8 cellular contexts compared by ENCODE assay signal in genomic region chr11:115504279-115505158, GRCh38. TPM values are rescaled to one million over a fixed set of nuclear protein-coding genes. Genes with fewer than 3 reads are reported as not detected.
A peak's percentile ranks its signal among the peaks of the same experiment; 100 is the strongest.
DNase-seq lines count a peak whose midpoint lies in the region; ATAC-seq and TF ChIP-seq lines count a peak whose summit lies in the region.

TSS of gene CADM1 (minus strand) at chr11:115504415.

- H3K4me1 ChIP-seq in HUES6 (ENCODE audit: control insufficient read depth, insufficient read depth, low read length) (peaks cover 21% of the 10 kb centered on the region), Panc1 (ENCODE audit: control insufficient read depth, insufficient read depth, low read length) (peaks cover 10% of the 10 kb centered on the region; the same call in 1 of the 2 replicates)

- in situ Hi-C loops in Panc1 (cut with HindIII; ENCODE audit: low pct_unique_long_range_greater_than_20kb, low sequenced_read_pairs): no loop called here

- no peak within 1 kb of the TSS for H3K27ac Mint-ChIP-seq in natural killer cell
- H3K27ac Mint-ChIP-seq in stimulated activated memory B cell treated with anti-CD40 and anti-IgM and Interleukin-4, amounts not matched to agents 10 μg/mL and 1 μg/mL and 100 μg/mL, for 72 hours: peak within 1 kb of the TSS; percentile 48

- peaks cover 17 to 31% of the 10 kb centered on the region in 2 donors for H3K27me3 Mint-ChIP-seq in natural killer cell (ENCODE audit: low read depth in 2 of 2)
- peaks cover 31% of the 10 kb centered on the region for H3K27me3 Mint-ChIP-seq in stimulated activated memory B cell treated with anti-CD40 and anti-IgM and Interleukin-4, amounts not matched to agents 10 μg/mL and 1 μg/mL and 100 μg/mL, for 72 hours

- H3K36me3 ChIP-seq in HUES6 (ENCODE audit: control insufficient read depth, insufficient read depth, low read length) (no peaks in the 10 kb centered on the region), Panc1 (ENCODE audit: control insufficient read depth, insufficient read depth, low read length) (no peaks in the 10 kb centered on the region)

- H3K4me3 ChIP-seq in HUES6 (ENCODE audit: low read depth, low read length): peak within 1 kb of the TSS; percentile 95
- peak within 1 kb of the TSS; percentile 59 to 81 for H3K4me3 ChIP-seq in Panc1 (ENCODE audit: low read depth in 2 of 2, low read length in 2 of 2)
- peak within 1 kb of the TSS; percentile 50 for H3K4me3 ChIP-seq in fibroblast of villous mesenchyme (ENCODE audit: low read depth, low read length)

- peaks cover 56% of the 10 kb centered on the region for H3K27me3 ChIP-seq in HUES6 (ENCODE audit: control insufficient read depth, insufficient read depth, low read length)
- H3K27me3 ChIP-seq in Panc1 (ENCODE audit: control insufficient read depth, insufficient read depth, low read length): peaks cover 24% of the 10 kb centered on the region

- TF ChIP-seq CTCF in Panc1 (IDR thresholded peaks at IDR 0.05) (peak; percentile 78), fibroblast of villous mesenchyme (IDR thresholded peaks at IDR 0.05; ENCODE audit: insufficient read depth, low read depth, low read length) (peak; percentile 69), natural killer cell (IDR thresholded peaks at IDR 0.05) (no peak)

- no peaks in the 10 kb centered on the region for H3K36me3 Mint-ChIP-seq in natural killer cell
- no peaks in the 10 kb centered on the region for H3K36me3 Mint-ChIP-seq in stimulated activated memory B cell treated with anti-CD40 and anti-IgM and Interleukin-4, amounts not matched to agents 10 μg/mL and 1 μg/mL and 100 μg/mL, for 72 hours

- POLR2A ChIA-PET in Panc1 (lab: Charles Lee): interaction anchor here (0.6 kb wide), 1 partner anchor 409 kb away, joined by 5 read pairs; no protein-coding TSS in a partner anchor

- H3K4me3 Mint-ChIP-seq in natural killer cell: peak within 1 kb of the TSS; percentile 80
- peak within 1 kb of the TSS; percentile 70 for H3K4me3 Mint-ChIP-seq in stimulated activated memory B cell treated with anti-CD40 and anti-IgM and Interleukin-4, amounts not matched to agents 10 μg/mL and 1 μg/mL and 100 μg/mL, for 72 hours

- DNase-seq in SIG-M5 treated with dmso at 0.1 percent for 504 hours (lab: John Stamatoyannopoulos, UW; ENCODE audit: unreplicated experiment): peak; percentile 25
- DNase-seq in SIG-M5 (lab: John Stamatoyannopoulos, UW): no peak
- peak; percentile 46 for DNase-seq in Panc1 (ENCODE audit: low read depth, low spot score)
- peak; percentile 94 for DNase-seq in activated effector memory CD4-positive, alpha-beta T cell treated with anti-CD3 and anti-CD28 coated beads, Interleukin-2, amount 50 U/mL, for 16 hours
- peak; percentile 78 for DNase-seq in fibroblast of villous mesenchyme (ENCODE audit: low read depth)
- DNase-seq in natural killer cell: peak; percentile 56

- BruUV-seq in Panc1 (replicated peaks; lab: Mats Ljungman, UMichigan): no TSS peak

- H3K27ac ChIP-seq in HUES6 (ENCODE audit: low read depth, low read length) (peak within 1 kb of the TSS; percentile 58; the same call in 1 of the 2 replicates), Panc1 (ENCODE audit: low read length) (no peak within 1 kb of the TSS)

- H3K9ac ChIP-seq in HUES6 (ENCODE audit: low read length): peak within 1 kb of the TSS; percentile 82

- CTCF ChIA-PET in Panc1 (lab: Charles Lee): no interaction called here

- intact Hi-C loops in Panc1 (cut with micrococcal nuclease; ENCODE audit: unreplicated experiment): loop anchor here (5.0 kb wide), 1 partner anchor 167 kb away; no protein-coding TSS in a partner anchor
- intact Hi-C loops in natural killer cell (cut with micrococcal nuclease): no loop called here

- H3K9me3 ChIP-seq in HUES6 (ENCODE audit: control insufficient read depth, insufficient read depth, low read depth, low read length) (no peaks in the 10 kb centered on the region), Panc1 (ENCODE audit: control insufficient read depth, insufficient read depth, low read depth, low read length) (no peaks in the 10 kb centered on the region)

- no peaks in the 10 kb centered on the region for H3K9me3 Mint-ChIP-seq in natural killer cell
- H3K9me3 Mint-ChIP-seq in stimulated activated memory B cell treated with anti-CD40 and anti-IgM and Interleukin-4, amounts not matched to agents 10 μg/mL and 1 μg/mL and 100 μg/mL, for 72 hours: no peaks in the 10 kb centered on the region

- peak; percentile 84 for ATAC-seq in Panc1
- peak; percentile 89 to 93 (median 92) for ATAC-seq in natural killer cell
- peak; percentile 79 for ATAC-seq in stimulated activated memory B cell treated with anti-CD40 and anti-IgM and Interleukin-4, amounts not matched to agents 10 μg/mL and 1 μg/mL and 100 μg/mL, for 72 hours

- H3K4me1 Mint-ChIP-seq in natural killer cell: peaks cover 5 to 12% of the 10 kb centered on the region in 2 donors
- H3K4me1 Mint-ChIP-seq in stimulated activated memory B cell treated with anti-CD40 and anti-IgM and Interleukin-4, amounts not matched to agents 10 μg/mL and 1 μg/mL and 100 μg/mL, for 72 hours: peaks cover 19% of the 10 kb centered on the region

RNA-seq across cellular contexts. Expression of gene CADM1, which starts in this region (rescaled TPM):
- total RNA-seq in Panc1 (2021; ENCODE audit: unreplicated experiment): 3.9 TPM
- polyA plus RNA-seq in Panc1 (2012; ENCODE audit: insufficient read length): 7.1 TPM
- 9.1 and 15.5 TPM in 2 replicates for total RNA-seq in fibroblast of villous mesenchyme
- total RNA-seq in natural killer cell: 1 to 10 TPM; 3.2 to 4.2 (median 3.9) TPM
